In the genomic region with DNA sequence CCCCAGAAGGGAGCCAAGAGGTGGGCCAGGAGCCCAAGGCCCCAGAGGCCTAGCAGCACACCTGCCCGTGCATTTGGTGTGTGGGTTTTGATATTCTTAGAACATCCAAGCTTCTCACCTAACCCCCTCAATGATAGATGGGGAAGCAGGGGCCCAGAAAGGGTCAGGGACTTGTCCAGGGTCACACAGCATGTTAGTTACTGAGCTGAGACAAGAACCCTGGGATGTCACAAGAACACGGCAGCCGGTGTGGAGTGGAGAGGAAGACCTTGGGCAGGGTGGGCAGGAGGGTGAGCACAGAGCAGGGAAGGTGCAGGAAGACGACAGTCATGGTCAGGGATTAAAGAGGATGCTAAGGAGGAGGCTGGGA, we compare ENCODE assay signal across 16 cellular contexts. TPM values are rescaled to one million over a fixed set of nuclear protein-coding genes. Genes with fewer than 3 reads are reported as not detected.
A peak's percentile ranks its signal among the peaks of the same experiment; 100 is the strongest.
DNase-seq lines count a peak whose midpoint lies in the region; ATAC-seq, FAIRE-seq and TF ChIP-seq lines count a peak whose summit lies in the region.
"Had no signal": no experiment of that assay in that cellular context is flagged by ENCODE, and none has a peak within 500 bp of the region (broad histone marks: within the 10 kb centered on the region; RNA-seq: fewer than 3 reads in every experiment).

No MANE protein-coding gene starts in this region.

- no peak overlapping the region for H2AFZ ChIP-seq in astrocyte (ENCODE audit: low read depth, low read length)
- H2AFZ ChIP-seq: GM23248 had no signal

- intact Hi-C loops in heart right ventricle (cut with DNase I): no loop called here
- intact Hi-C loops in Right ventricle myocardium superior (cut with DNase I): no loop called here
- intact Hi-C loops in transverse colon (cut with DNase I; ENCODE audit: low total_unique reads): no loop called here

- no peaks in the 10 kb centered on the region for H3K36me3 ChIP-seq in heart right ventricle
- no peaks in the 10 kb centered on the region for H3K36me3 ChIP-seq in astrocyte (ENCODE audit: insufficient read depth, low read length)
- no peaks in the 10 kb centered on the region for H3K36me3 ChIP-seq in mucosa of rectum (ENCODE audit: control insufficient read depth in 2 of 2, insufficient read depth in 2 of 2, low read length in 2 of 2)
- H3K36me3 ChIP-seq in transverse colon: no peaks in the 10 kb centered on the region
- H3K36me3 ChIP-seq: SJSA1 had no signal

- 82 to 88% methylated on average over 4 of the region's 4 CpGs for WGBS in heart right ventricle, 2 donors
- 67 to 85% methylated on average over 1 to 4 of the region's 4 CpGs for WGBS in transverse colon (ENCODE audit: low coverage in 1 of 2), 2 donors

- H3K4me1 ChIP-seq in heart right ventricle (peaks cover 34 to 100% (median 86%) of the 10 kb centered on the region in 9 donors), astrocyte (ENCODE audit: insufficient read depth, low read length) (peaks cover 45% of the 10 kb centered on the region), mucosa of rectum (ENCODE audit: control insufficient read depth in 2 of 2, insufficient read depth in 2 of 2, low read length in 2 of 2) (peaks cover 56 to 92% of the 10 kb centered on the region in 2 donors), transverse colon (peaks cover 42 to 91% (median 70%) of the 10 kb centered on the region in 4 donors)
- H3K4me1 ChIP-seq: A549 had no signal

- TF ChIP-seq CTCF in heart right ventricle (IDR thresholded peaks at IDR 0.05) (no peak), astrocyte (IDR thresholded peaks at IDR 0.05; ENCODE audit: insufficient read depth, low read depth, low read length) (no peak), transverse colon (IDR thresholded peaks at IDR 0.05) (no peak)

- DNase-seq in heart right ventricle: no peak
- DNase-seq in Right ventricle myocardium superior: no peak
- no peak for DNase-seq in astrocyte (ENCODE audit: low read depth)
- no peak for DNase-seq in transverse colon
- DNase-seq in frontal cortex (ENCODE audit: low spot score in 2 of 2): no peak
- DNase-seq in NCI-H1092 (lab: John Stamatoyannopoulos, UW): no peak
- DNase-seq in COLO829 (ENCODE audit: low spot score): no peak
- DNase-seq: CD4-positive, CD25-positive, alpha-beta regulatory T cell; GM23248; HFFc6; KG1 had no signal

- in situ Hi-C loops in transverse colon (cut with MboI; ENCODE audit: low pct_ligation_motif_present in 1 of 4, low pct_unique_long_range_greater_than_20kb in 1 of 4, low sequenced_read_pairs in 3 of 4): no loop called here

- H3K27me3 ChIP-seq in heart right ventricle (no peaks in the 10 kb centered on the region), astrocyte (ENCODE audit: insufficient read depth, low read length) (no peaks in the 10 kb centered on the region), mucosa of rectum (ENCODE audit: control insufficient read depth in 2 of 2, insufficient read depth in 2 of 2, low read length in 2 of 2) (no peaks in the 10 kb centered on the region), transverse colon (no peaks in the 10 kb centered on the region)
- H3K27me3 ChIP-seq: SJSA1 had no signal

- H3K4me1 Mint-ChIP-seq in astrocyte (ENCODE audit: low read depth, unreplicated experiment): peaks cover 47% of the 10 kb centered on the region
- H3K4me1 Mint-ChIP-seq: CD4-positive, CD25-positive, alpha-beta regulatory T cell had no signal

- no peak for TF ChIP-seq POLR2A in transverse colon (IDR thresholded peaks at IDR 0.05)

- H3K9ac ChIP-seq in astrocyte (ENCODE audit: low read length): no peak overlapping the region
- H3K9ac ChIP-seq in mucosa of rectum (ENCODE audit: low read depth in 1 of 2, low read length in 2 of 2): peak overlapping the region; percentile 60 to 77
- H3K9ac ChIP-seq: GM23248 had no signal

- peaks cover 9% of the 10 kb centered on the region for H3K36me3 Mint-ChIP-seq in astrocyte (ENCODE audit: low read depth, unreplicated experiment)
- H3K36me3 Mint-ChIP-seq: CD4-positive, CD25-positive, alpha-beta regulatory T cell had no signal

- no peak overlapping the region for H3K4me2 ChIP-seq in astrocyte (ENCODE audit: low read length)
- H3K4me2 ChIP-seq: A549 had no signal

- TF ChIP-seq EP300 in transverse colon (IDR thresholded peaks at IDR 0.05; ENCODE audit: low read depth): no peak

- peak overlapping the region; percentile 2 for H3K4me3 Mint-ChIP-seq in astrocyte (ENCODE audit: unreplicated experiment)
- H3K4me3 Mint-ChIP-seq: CD4-positive, CD25-positive, alpha-beta regulatory T cell; HFFc6 had no signal

- H3K79me2 ChIP-seq in astrocyte (ENCODE audit: insufficient read depth, low read length): peaks cover 16% of the 10 kb centered on the region

- no peaks in the 10 kb centered on the region for H3K9me3 ChIP-seq in heart right ventricle
- no peaks in the 10 kb centered on the region for H3K9me3 ChIP-seq in astrocyte (ENCODE audit: insufficient read depth, low read depth, low read length)
- H3K9me3 ChIP-seq in mucosa of rectum (ENCODE audit: control insufficient read depth in 2 of 2, low read length in 2 of 2): no peaks in the 10 kb centered on the region
- no peaks in the 10 kb centered on the region for H3K9me3 ChIP-seq in transverse colon
- H3K9me3 ChIP-seq: A549, SJSA1 had no signal

- H3K27ac ChIP-seq in heart right ventricle: peak overlapping the region in 6 of 10 donors; percentile 7 to 62 (median 44)
- H3K27ac ChIP-seq in astrocyte (ENCODE audit: low read depth, low read length): no peak overlapping the region
- H3K27ac ChIP-seq in mucosa of rectum (ENCODE audit: low read depth in 2 of 2, low read length in 2 of 2): peak overlapping the region; percentile 87 to 90
- peak overlapping the region; percentile 77 to 86 (median 80) for H3K27ac ChIP-seq in transverse colon
- H3K27ac ChIP-seq: A549, GM23248, SJSA1 had no signal

- H3K9me3 Mint-ChIP-seq in astrocyte (ENCODE audit: unreplicated experiment): no peaks in the 10 kb centered on the region
- H3K9me3 Mint-ChIP-seq: CD4-positive, CD25-positive, alpha-beta regulatory T cell; HFFc6 had no signal

- H3K4me3 ChIP-seq in heart right ventricle: no peak overlapping the region
- H3K4me3 ChIP-seq in astrocyte (ENCODE audit: insufficient read depth, low read depth, low read length): no peak overlapping the region
- peak overlapping the region; percentile 8 to 41 for H3K4me3 ChIP-seq in mucosa of rectum (ENCODE audit: low read length in 2 of 2)
- H3K4me3 ChIP-seq in transverse colon: no peak overlapping the region
- H3K4me3 ChIP-seq: A549, GM23248, SJSA1 had no signal

- H4K20me1 ChIP-seq in astrocyte (ENCODE audit: insufficient read depth, low read length): peaks cover 42% of the 10 kb centered on the region

- ATAC-seq in heart right ventricle (no peak), Right ventricle myocardium superior (ENCODE audit: poor library complexity) (no peak)
- ATAC-seq: A549 had no signal

- FAIRE-seq in astrocyte (lab: Jason Lieb, UNC): no peak
- no peak for FAIRE-seq in frontal cortex (lab: Jason Lieb, UNC)
- FAIRE-seq: A549, G401.6, GM12892 had no signal

- H3K27me3 Mint-ChIP-seq in astrocyte (ENCODE audit: low read depth, unreplicated experiment): peaks cover 6% of the 10 kb centered on the region
- H3K27me3 Mint-ChIP-seq: CD4-positive, CD25-positive, alpha-beta regulatory T cell had no signal

- H3K27ac Mint-ChIP-seq in astrocyte (ENCODE audit: unreplicated experiment): no peak overlapping the region
- H3K27ac Mint-ChIP-seq: CD4-positive, CD25-positive, alpha-beta regulatory T cell; HFFc6 had no signal

RNA-seq across cellular contexts. Expression of a gene that starts 44.3 kb away (rescaled TPM):
- total RNA-seq in heart right ventricle (10 to 100 TPM in 9 of 10 donors, 1 to 10 TPM in 1; 9.0 to 20.6 (median 12.5) TPM), Right ventricle myocardium superior (12.2 TPM), astrocyte (15.0 and 32.8 TPM in 2 replicates), transverse colon (10 to 100 TPM; 12.3 to 74.1 (median 41.2) TPM), frontal cortex (2.9 TPM)
- polyA plus RNA-seq in heart right ventricle: 1 to 10 TPM; 3.3 to 5.9 TPM
- polyA plus RNA-seq: CD4-positive, CD25-positive, alpha-beta regulatory T cell had no signal

Comparison
In these comparisons a context has a peak if more than half of its experiments do, and no peak if none do; other contexts are left out.
1. H3K4me3 ChIP-seq: peak in mucosa of rectum (2 of 2); none in heart right ventricle (0 of 10), astrocyte (single experiment) and transverse colon (0 of 4).